ENCODE assay signal across 10 cellular contexts in the genomic region with DNA sequence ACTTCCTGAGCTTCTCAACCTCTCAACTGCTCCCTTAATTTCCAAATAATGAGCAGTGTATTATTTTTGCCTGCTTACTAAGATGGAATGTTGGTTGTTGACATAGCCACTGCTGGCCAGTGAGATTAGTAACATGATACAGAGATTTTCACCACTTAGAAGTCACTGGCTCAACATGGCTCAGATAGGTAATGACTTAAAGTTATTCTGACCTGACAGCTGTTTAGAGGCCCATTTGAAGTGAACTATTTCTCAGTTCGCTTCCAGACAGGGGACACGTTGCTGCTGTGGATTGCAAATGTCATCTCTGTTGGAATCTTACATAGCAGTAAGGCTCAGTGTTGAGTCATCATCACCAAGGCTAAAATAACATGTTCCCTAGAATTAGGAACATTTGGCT.
DNase-seq lines count a peak whose midpoint lies in the region; ATAC-seq and TF ChIP-seq lines count a peak whose summit lies in the region.
"Had no signal": no experiment of that assay in that cellular context is flagged by ENCODE, and none has a peak within 500 bp of the region (broad histone marks: within the 10 kb centered on the region; RNA-seq: fewer than 3 reads in every experiment).

No MANE protein-coding gene starts in this region.

- H3K27ac ChIP-seq in right atrium auricular region (peak overlapping the region in 1 of 2 donors; percentile 56), body of pancreas (no peak overlapping the region)
- H3K27ac ChIP-seq: BLaER1 treated with 17β-estradiol and CSF1 and Interleukin-3, amounts not matched to agents 10 nM and 100 nM had no signal

- H3K36me3 ChIP-seq in right atrium auricular region (no peaks in the 10 kb centered on the region), body of pancreas (replicated peaks in 1 of 2; ENCODE audit: insufficient read depth in 1 of 2, low read depth in 2 of 2) (no peaks in the 10 kb centered on the region)
- H3K36me3 ChIP-seq: BLaER1 treated with 17β-estradiol and CSF1 and Interleukin-3, amounts not matched to agents 10 nM and 100 nM had no signal

- intact Hi-C loops in Right ventricle myocardium inferior (cut with DNase I): no loop called here
- intact Hi-C loops in body of pancreas (cut with DNase I): no loop called here
- intact Hi-C loops in activated T-helper 1 cell treated with anti-CD3 and anti-CD28 coated beads, Interleukin-12 subunit alpha, Interleukin-12 subunit beta, Interleukin-2, Interleukin-4 antibody, amounts not matched to agents 30 ng/mL and 10 ng/mL and 1 ng/mL, durations not matched to agents 14 hours and 24 hours and 36 hours (cut with micrococcal nuclease): no loop called here

- peaks cover 0 to 16% of the 10 kb centered on the region in 2 donors for H3K9me3 ChIP-seq in right atrium auricular region
- no peaks in the 10 kb centered on the region for H3K9me3 ChIP-seq in body of pancreas

- H3K4me1 Mint-ChIP-seq in type B pancreatic cell (ENCODE audit: unreplicated experiment): peaks cover 30% of the 10 kb centered on the region
- no peaks in the 10 kb centered on the region for H3K4me1 Mint-ChIP-seq in activated T-helper 1 cell treated with anti-CD3 and anti-CD28 coated beads, Interleukin-12 subunit alpha, Interleukin-12 subunit beta, Interleukin-2, Interleukin-4 antibody, amounts not matched to agents 30 ng/mL and 10 ng/mL and 1 ng/mL, durations not matched to agents 14 hours and 24 hours and 36 hours (ENCODE audit: low read depth)
- H3K4me1 Mint-ChIP-seq in activated CD8-positive, alpha-beta T cell treated with anti-CD3 and anti-CD28 coated beads, Interleukin-2, amount 10 ng/mL, durations not matched to agents 7 days and 5 days (ENCODE audit: low read depth): no peaks in the 10 kb centered on the region

- no peak for TF ChIP-seq POLR2A in body of pancreas (IDR thresholded peaks at IDR 0.05)

- POLR2A ChIA-PET in activated CD8-positive, alpha-beta T cell treated with anti-CD3 and anti-CD28 coated beads, Interleukin-2, amount 10 ng/mL, durations not matched to agents 7 days and 5 days (lab: Charles Lee): no interaction called here

- CTCF ChIA-PET in activated CD8-positive, alpha-beta T cell treated with anti-CD3 and anti-CD28 coated beads, Interleukin-2, amount 10 ng/mL, durations not matched to agents 7 days and 5 days (lab: Charles Lee): interaction anchor here (0.7 kb wide), 1 partner anchor 613 kb away, joined by 3 read pairs; no protein-coding TSS in a partner anchor

- ATAC-seq in Right ventricle myocardium inferior: peak; percentile 83
- peak; percentile 35 for ATAC-seq in body of pancreas
- no peak for ATAC-seq in activated CD8-positive, alpha-beta T cell treated with anti-CD3 and anti-CD28 coated beads, Interleukin-2, amount 10 ng/mL, durations not matched to agents 7 days and 5 days

- H3K36me3 Mint-ChIP-seq in type B pancreatic cell: no peaks in the 10 kb centered on the region
- H3K36me3 Mint-ChIP-seq in activated T-helper 1 cell treated with anti-CD3 and anti-CD28 coated beads, Interleukin-12 subunit alpha, Interleukin-12 subunit beta, Interleukin-2, Interleukin-4 antibody, amounts not matched to agents 30 ng/mL and 10 ng/mL and 1 ng/mL, durations not matched to agents 14 hours and 24 hours and 36 hours (ENCODE audit: low read depth): no peaks in the 10 kb centered on the region
- H3K36me3 Mint-ChIP-seq in activated CD8-positive, alpha-beta T cell treated with anti-CD3 and anti-CD28 coated beads, Interleukin-2, amount 10 ng/mL, durations not matched to agents 7 days and 5 days (ENCODE audit: low read depth): no peaks in the 10 kb centered on the region

- H3K4me3 ChIP-seq in right atrium auricular region (no peak overlapping the region), body of pancreas (no peak overlapping the region)
- H3K4me3 ChIP-seq: BLaER1 treated with 17β-estradiol and CSF1 and Interleukin-3, amounts not matched to agents 10 nM and 100 nM had no signal

- 25 to 75% methylated on average over 2 of the region's 2 CpGs for WGBS in body of pancreas, 2 donors

- DNase-seq in Right ventricle myocardium inferior (ENCODE audit: missing footprints) (no peak), right atrium auricular region (ENCODE audit: low spot score) (no peak), body of pancreas (peak in 1 of 4 donors; percentile 19), left kidney (ENCODE audit: low read depth, low spot score) (peak; percentile 73), type B pancreatic cell (ENCODE audit: extremely low spot score, unreplicated experiment) (no peak), GM13977 (ENCODE audit: low spot score) (no peak)
- no peak for DNase-seq in activated T-helper 1 cell treated with anti-CD3 and anti-CD28 coated beads, Interleukin-12 subunit alpha, Interleukin-12 subunit beta, Interleukin-2, Interleukin-4 antibody, amounts not matched to agents 30 ng/mL and 10 ng/mL and 1 ng/mL, durations not matched to agents 14 hours and 24 hours and 36 hours (ENCODE audit: low spot score)
- no peak for DNase-seq in activated CD8-positive, alpha-beta T cell treated with anti-CD3 and anti-CD28 coated beads, Interleukin-2, amount 10 ng/mL, durations not matched to agents 7 days and 5 days
- DNase-seq: MV-4-11 had no signal

- in situ Hi-C loops in GM13977 (cut with MboI; ENCODE audit: low pct_unique_long_range_greater_than_20kb, low sequenced_read_pairs, unreplicated experiment): no loop called here

- peaks cover 39% of the 10 kb centered on the region for H3K27me3 Mint-ChIP-seq in type B pancreatic cell
- H3K27me3 Mint-ChIP-seq in activated T-helper 1 cell treated with anti-CD3 and anti-CD28 coated beads, Interleukin-12 subunit alpha, Interleukin-12 subunit beta, Interleukin-2, Interleukin-4 antibody, amounts not matched to agents 30 ng/mL and 10 ng/mL and 1 ng/mL, durations not matched to agents 14 hours and 24 hours and 36 hours (ENCODE audit: insufficient read depth): no peaks in the 10 kb centered on the region
- no peaks in the 10 kb centered on the region for H3K27me3 Mint-ChIP-seq in activated CD8-positive, alpha-beta T cell treated with anti-CD3 and anti-CD28 coated beads, Interleukin-2, amount 10 ng/mL, durations not matched to agents 7 days and 5 days (ENCODE audit: low read depth)

- TF ChIP-seq CTCF in right atrium auricular region (IDR thresholded peaks at IDR 0.05) (no peak), body of pancreas (IDR thresholded peaks at IDR 0.05) (no peak), type B pancreatic cell (conservative IDR thresholded peaks at IDR 0.05) (no peak), GM13977 (IDR thresholded peaks at IDR 0.05; ENCODE audit: extremely low read depth, insufficient read depth, missing control alignments) (no peak)

- H3K4me1 ChIP-seq in right atrium auricular region (no peaks in the 10 kb centered on the region), body of pancreas (no peaks in the 10 kb centered on the region)
- H3K4me1 ChIP-seq: BLaER1 treated with 17β-estradiol and CSF1 and Interleukin-3, amounts not matched to agents 10 nM and 100 nM had no signal

- H3K27me3 ChIP-seq in right atrium auricular region: no peaks in the 10 kb centered on the region
- H3K27me3 ChIP-seq in body of pancreas: no peaks in the 10 kb centered on the region
- H3K27me3 ChIP-seq: BLaER1 treated with 17β-estradiol and CSF1 and Interleukin-3, amounts not matched to agents 10 nM and 100 nM had no signal

- peak overlapping the region; percentile 31 for H3K27ac Mint-ChIP-seq in type B pancreatic cell
- H3K27ac Mint-ChIP-seq in activated T-helper 1 cell treated with anti-CD3 and anti-CD28 coated beads, Interleukin-12 subunit alpha, Interleukin-12 subunit beta, Interleukin-2, Interleukin-4 antibody, amounts not matched to agents 30 ng/mL and 10 ng/mL and 1 ng/mL, durations not matched to agents 14 hours and 24 hours and 36 hours: no peak overlapping the region
- H3K27ac Mint-ChIP-seq in activated CD8-positive, alpha-beta T cell treated with anti-CD3 and anti-CD28 coated beads, Interleukin-2, amount 10 ng/mL, durations not matched to agents 7 days and 5 days: no peak overlapping the region

- peaks cover 4% of the 10 kb centered on the region for H3K9me3 Mint-ChIP-seq in type B pancreatic cell
- no peaks in the 10 kb centered on the region for H3K9me3 Mint-ChIP-seq in activated T-helper 1 cell treated with anti-CD3 and anti-CD28 coated beads, Interleukin-12 subunit alpha, Interleukin-12 subunit beta, Interleukin-2, Interleukin-4 antibody, amounts not matched to agents 30 ng/mL and 10 ng/mL and 1 ng/mL, durations not matched to agents 14 hours and 24 hours and 36 hours
- peaks cover 3% of the 10 kb centered on the region for H3K9me3 Mint-ChIP-seq in activated CD8-positive, alpha-beta T cell treated with anti-CD3 and anti-CD28 coated beads, Interleukin-2, amount 10 ng/mL, durations not matched to agents 7 days and 5 days (ENCODE audit: insufficient read depth)

- no peak overlapping the region for H3K4me3 Mint-ChIP-seq in type B pancreatic cell
- no peak overlapping the region for H3K4me3 Mint-ChIP-seq in activated T-helper 1 cell treated with anti-CD3 and anti-CD28 coated beads, Interleukin-12 subunit alpha, Interleukin-12 subunit beta, Interleukin-2, Interleukin-4 antibody, amounts not matched to agents 30 ng/mL and 10 ng/mL and 1 ng/mL, durations not matched to agents 14 hours and 24 hours and 36 hours
- no peak overlapping the region for H3K4me3 Mint-ChIP-seq in activated CD8-positive, alpha-beta T cell treated with anti-CD3 and anti-CD28 coated beads, Interleukin-2, amount 10 ng/mL, durations not matched to agents 7 days and 5 days
